ENCODE assay signal across 3 cellular contexts in genomic region chr1:167856711-167857418, GRCh38.
TF ChIP-seq lines count a peak whose summit lies in the region.

No MANE protein-coding gene starts in this region.

TF ChIP-seq in GM23338, 12 proteins besides CTCF, POLR2A, EP300 and RAD21 (continues in another document):
- TF ChIP-seq ETS1 (IDR thresholded peaks at IDR 0.05) (no peak), EZH2 (IDR thresholded peaks at IDR 0.05; ENCODE audit: low read depth, unreplicated experiment) (no peak), NANOG (IDR thresholded peaks at IDR 0.05; ENCODE audit: borderline replicate concordance) (no peak), ZNF462 (CRISPR knock-in tag; IDR thresholded peaks at IDR 0.05) (no peak), POLR2AphosphoS5 (IDR thresholded peaks at IDR 0.05; ENCODE audit: low read depth) (no peak)

TF ChIP-seq in IMR-90, 13 proteins besides CTCF, POLR2A, EP300 and RAD21:
- TF ChIP-seq USF2 (IDR thresholded peaks at IDR 0.05; ENCODE audit: low read depth, low read length) (no peak), ELK1 (IDR thresholded peaks at IDR 0.05; ENCODE audit: borderline replicate concordance, low read depth, low read length) (no peak), RFX5 (IDR thresholded peaks at IDR 0.05; ENCODE audit: low read depth, low read length) (no peak), NFE2L2 (IDR thresholded peaks at IDR 0.05; ENCODE audit: low read depth, low read length) (no peak), SMC3 (IDR thresholded peaks at IDR 0.05; ENCODE audit: low read depth, low read length) (no peak), MAFK (IDR thresholded peaks at IDR 0.05; ENCODE audit: low read depth, low read length) (no peak), FOS (IDR thresholded peaks at IDR 0.05; ENCODE audit: low read depth, low read length) (no peak), RCOR1 (IDR thresholded peaks at IDR 0.05; ENCODE audit: insufficient replicate concordance, low read length) (no peak), CEBPB (IDR thresholded peaks at IDR 0.05; ENCODE audit: low read depth, low read length) (no peak), MXI1 (IDR thresholded peaks at IDR 0.05; ENCODE audit: borderline replicate concordance, low read depth, low read length) (no peak), MAZ (IDR thresholded peaks at IDR 0.05; ENCODE audit: borderline replicate concordance, low read depth, low read length) (no peak)

TF ChIP-seq in H1, 55 proteins besides CTCF, POLR2A, EP300 and RAD21:
- no peak for TF ChIP-seq E2F6 (IDR thresholded peaks at IDR 0.05)
- TF ChIP-seq TAF7 (optimal IDR thresholded peaks at IDR 0.05; ENCODE audit: borderline replicate concordance, low read depth, low read length), result no peak
- TF ChIP-seq CTBP2 (IDR thresholded peaks at IDR 0.05; ENCODE audit: borderline replicate concordance, insufficient read depth, insufficient read length, low read length), result no peak
- no peak for TF ChIP-seq SIX5 (IDR thresholded peaks at IDR 0.05; ENCODE audit: low read depth, low read length)
- TF ChIP-seq CBX5 (IDR thresholded peaks at IDR 0.05; ENCODE audit: low read depth, low read length), result no peak
- no peak for TF ChIP-seq RBBP5 (IDR thresholded peaks at IDR 0.05; ENCODE audit: borderline replicate concordance, low read depth, low read length)
- no peak for TF ChIP-seq GABPA (IDR thresholded peaks at IDR 0.05; ENCODE audit: borderline replicate concordance, insufficient read depth, low read length)
- no peak for TF ChIP-seq SP1 (IDR thresholded peaks at IDR 0.05; ENCODE audit: low read depth, low read length)
- no peak for TF ChIP-seq KDM4A (IDR thresholded peaks at IDR 0.05; ENCODE audit: low read depth, low read length, severe bottlenecking)
- no peak for TF ChIP-seq CHD7 (IDR thresholded peaks at IDR 0.05; ENCODE audit: insufficient replicate concordance, low read length)
- no peak for TF ChIP-seq CHD2 (IDR thresholded peaks at IDR 0.05; ENCODE audit: low read length)
- no peak for TF ChIP-seq GTF2F1 (IDR thresholded peaks at IDR 0.05; ENCODE audit: borderline replicate concordance, low read depth, low read length)
- no peak for TF ChIP-seq NANOG (IDR thresholded peaks at IDR 0.05; ENCODE audit: insufficient read depth, low read depth, low read length, poor library complexity, severe bottlenecking)
- TF ChIP-seq KDM5A (IDR thresholded peaks at IDR 0.05; ENCODE audit: low read length), result no peak
- no peak for TF ChIP-seq SIN3A (conservative IDR thresholded peaks at IDR 0.05 in 1 of 2, IDR thresholded peaks at IDR 0.05 in 1 of 2; ENCODE audit: low read depth in 1 of 2, low read length in 2 of 2)
- no peak for TF ChIP-seq MAX (IDR thresholded peaks at IDR 0.05)
- no peak for TF ChIP-seq KDM1A (IDR thresholded peaks at IDR 0.05; ENCODE audit: borderline replicate concordance, low read length)
- TF ChIP-seq MAFK (IDR thresholded peaks at IDR 0.05; ENCODE audit: low read depth, low read length), result no peak
